ENCODE assay signal across 8 cellular contexts in the genomic region with DNA sequence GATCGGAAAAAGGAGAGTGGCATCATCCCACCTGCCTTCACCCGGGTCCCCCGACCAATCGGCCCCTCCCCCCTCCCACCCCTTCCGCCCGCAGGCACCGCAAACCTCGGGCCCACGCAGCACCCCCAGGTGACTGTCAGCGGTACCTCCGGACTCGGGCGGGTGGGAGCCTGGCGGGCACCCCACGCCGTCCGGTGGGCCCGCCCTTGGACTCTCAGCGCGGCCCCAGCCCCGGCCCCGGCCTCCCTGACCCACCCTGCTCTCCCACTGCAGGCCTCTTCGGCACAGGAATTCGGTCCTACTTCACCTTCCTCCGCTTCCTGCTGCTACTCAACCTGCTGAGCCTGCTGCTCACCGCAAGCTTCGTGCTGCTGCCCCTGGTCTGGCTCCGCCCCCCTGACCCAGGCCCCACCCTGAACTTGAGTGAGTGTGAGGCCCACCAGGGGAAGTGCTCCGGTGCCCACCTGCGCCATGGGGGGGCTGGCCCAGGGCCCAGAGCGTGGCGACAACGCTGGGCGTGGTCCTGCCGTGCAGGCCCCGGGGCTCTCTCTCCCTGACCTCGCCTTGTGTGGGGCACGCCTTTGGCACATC. TPM values are rescaled to one million over a fixed set of nuclear protein-coding genes. Genes with fewer than 3 reads are reported as not detected.
DNase-seq lines count a peak whose midpoint lies in the region; ATAC-seq and TF ChIP-seq lines count a peak whose summit lies in the region.

No MANE protein-coding gene starts in this region.

- no peak overlapping the region for H3K9ac ChIP-seq in smooth muscle cell (ENCODE audit: low read depth)

- H3K27ac ChIP-seq in WERI-Rb-1: no peak overlapping the region
- H3K27ac ChIP-seq in smooth muscle cell (ENCODE audit: low read depth): no peak overlapping the region

- H3K79me2 ChIP-seq in smooth muscle cell (ENCODE audit: low read depth): no peaks in the 10 kb centered on the region

- CTCF ChIA-PET in HEK293T (lab: Yijun Ruan, JAX): no interaction called here

- ATAC-seq in esophagus mucosa (peak; percentile 40), HG02938 (IDR thresholded peaks at IDR 0.05; ENCODE audit: unreplicated experiment) (no peak)

- peaks cover 2% of the 10 kb centered on the region for H3K27me3 ChIP-seq in WERI-Rb-1 (ENCODE audit: insufficient read depth, low read depth, severe bottlenecking)
- peaks cover 18% of the 10 kb centered on the region for H3K27me3 ChIP-seq in smooth muscle cell (ENCODE audit: low read depth)

- DNase-seq in NCI-H345 (lab: John Stamatoyannopoulos, UW) (peak; percentile 36), NCI-H345 treated with DMSO at 0.1 percent for 48 hours (lab: John Stamatoyannopoulos, UW; ENCODE audit: unreplicated experiment) (no peak), WERI-Rb-1 (peak; percentile 29), smooth muscle cell (lab: John Stamatoyannopoulos, UW; ENCODE audit: unreplicated experiment) (no peak), HEK293T (ENCODE audit: extremely low spot score) (no peak), Ammon's horn (ENCODE audit: low spot score) (no peak)

- TF ChIP-seq CTCF in WERI-Rb-1 (IDR thresholded peaks at IDR 0.05; ENCODE audit: low read depth, low read length) (no peak), smooth muscle cell (IDR thresholded peaks at IDR 0.05; ENCODE audit: borderline replicate concordance, insufficient read depth, poor library complexity, severe bottlenecking) (no peak)

- H3K36me3 ChIP-seq in WERI-Rb-1 (no peaks in the 10 kb centered on the region), smooth muscle cell (ENCODE audit: low read depth) (no peaks in the 10 kb centered on the region)

- no peaks in the 10 kb centered on the region for H3F3A ChIP-seq in smooth muscle cell (ENCODE audit: low read depth)

- H4K20me1 ChIP-seq in smooth muscle cell (ENCODE audit: low read depth): no peaks in the 10 kb centered on the region

- peaks cover 12% of the 10 kb centered on the region for H3K4me1 ChIP-seq in smooth muscle cell (ENCODE audit: low read depth)

- POLR2A ChIA-PET in HEK293T (lab: Yijun Ruan, JAX): no interaction called here

- H3K4me2 ChIP-seq in smooth muscle cell: peak overlapping the region; percentile 70

- H3K9me3 ChIP-seq in WERI-Rb-1 (ENCODE audit: severe bottlenecking): no peaks in the 10 kb centered on the region
- H3K9me3 ChIP-seq in smooth muscle cell (replicated peaks; ENCODE audit: low read depth): no peaks in the 10 kb centered on the region

- H3K4me3 ChIP-seq in WERI-Rb-1 (ENCODE audit: low read depth, low read length): no peak overlapping the region
- H3K4me3 ChIP-seq in smooth muscle cell: peak overlapping the region; percentile 30

- no peak overlapping the region for H2AFZ ChIP-seq in smooth muscle cell (ENCODE audit: low read depth)

- 32% methylated on average over 23 of the region's 38 CpGs for WGBS in smooth muscle cell (ENCODE audit: low lambda C conversion rate)

TF ChIP-seq in HEK293T, 16 proteins besides CTCF, POLR2A, EP300 and RAD21:
- TF ChIP-seq ELF4 (IDR thresholded peaks at IDR 0.05) (no peak), NFRKB (IDR thresholded peaks at IDR 0.05) (no peak), ZNF384 (IDR thresholded peaks at IDR 0.05) (no peak), TARDBP (IDR thresholded peaks at IDR 0.05) (no peak), FOXA1 (IDR thresholded peaks at IDR 0.05) (no peak), SP1 (IDR thresholded peaks at IDR 0.05) (no peak), L3MBTL2 (conservative IDR thresholded peaks at IDR 0.05) (no peak), ARNT (IDR thresholded peaks at IDR 0.05) (no peak), FOXM1 (IDR thresholded peaks at IDR 0.05; ENCODE audit: borderline replicate concordance) (no peak), SUZ12 (IDR thresholded peaks at IDR 0.05) (no peak), CTBP1 (IDR thresholded peaks at IDR 0.05; ENCODE audit: borderline replicate concordance) (no peak), LEF1 (IDR thresholded peaks at IDR 0.05; ENCODE audit: borderline replicate concordance) (no peak)

RNA-seq across cellular contexts. Expression of a gene that starts 1.6 kb away (rescaled TPM):
- total RNA-seq in esophagus mucosa (2.0 TPM), smooth muscle cell (0.04 and 0.27 TPM in 2 replicates)
- polyA plus RNA-seq in smooth muscle cell: 0.38 and 1.2 TPM in 2 replicates

RNA-seq across cellular contexts. Expression of a gene that starts 3.6 kb away (rescaled TPM):
- total RNA-seq in esophagus mucosa (50.2 TPM), smooth muscle cell (24.1 and 42.2 TPM in 2 replicates)
- polyA plus RNA-seq in smooth muscle cell: 40.2 and 65.3 TPM in 2 replicates

RNA-seq across cellular contexts. Expression of a gene that starts 14.0 kb away (rescaled TPM):
- total RNA-seq in esophagus mucosa (0.44 TPM), smooth muscle cell (not detected in 2 replicates)
- 0.29 and 1.7 TPM in 2 replicates for polyA plus RNA-seq in smooth muscle cell

RNA-seq across cellular contexts. Expression of a gene that starts 36.2 kb away (rescaled TPM):
- 73.0 TPM for total RNA-seq in esophagus mucosa
- 55.3 and 64.7 TPM in 2 replicates for total RNA-seq in smooth muscle cell
- 46.1 and 136 TPM in 2 replicates for polyA plus RNA-seq in smooth muscle cell

RNA-seq across cellular contexts. Expression of a gene that starts 54.7 kb away (rescaled TPM):
- 33.3 TPM for total RNA-seq in esophagus mucosa
- 20.0 and 20.9 TPM in 2 replicates for total RNA-seq in smooth muscle cell
- 53.7 and 72.7 TPM in 2 replicates for polyA plus RNA-seq in smooth muscle cell

Comparison
In these comparisons a context has a peak if more than half of its experiments do, and no peak if none do; other contexts are left out.
1. DNase-seq: peak in NCI-H345 (single experiment) and WERI-Rb-1 (single experiment); none in NCI-H345 treated with DMSO at 0.1 percent for 48 hours (single experiment), smooth muscle cell (single experiment), HEK293T (single experiment) and Ammon's horn (single experiment).